Comparison of ENCODE assay signal across 29 cellular contexts in the genomic region with DNA sequence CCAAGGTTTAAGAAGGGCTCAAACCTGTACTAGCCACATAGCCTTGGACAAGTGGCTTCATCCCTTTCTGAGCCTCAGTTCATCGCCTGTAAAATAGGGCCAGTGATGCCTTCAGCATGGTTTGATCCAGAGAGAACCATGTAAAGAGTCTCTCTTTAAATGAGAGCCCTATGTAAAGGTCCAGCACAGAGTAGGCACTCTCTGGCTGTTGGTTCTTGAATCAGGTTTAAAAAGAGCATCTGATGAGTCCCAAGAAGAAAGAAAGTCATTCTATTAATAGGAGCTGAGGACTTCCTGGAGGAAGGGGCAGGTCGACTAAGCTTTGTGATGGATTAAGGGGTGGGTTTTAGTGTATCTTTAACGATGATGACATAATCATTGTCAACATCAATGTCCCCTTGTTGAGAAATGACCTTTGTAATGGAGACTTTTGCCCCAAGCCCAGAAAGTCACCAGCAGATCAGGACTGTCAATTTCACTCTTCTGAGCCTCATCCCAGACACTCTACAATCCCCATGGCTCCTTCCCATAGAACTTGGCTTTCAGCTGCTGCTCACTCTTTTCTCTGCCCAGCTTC. TPM values are rescaled to one million over a fixed set of nuclear protein-coding genes. Genes with fewer than 3 reads are reported as not detected.
"Had no signal": no experiment of that assay in that cellular context is flagged by ENCODE, and none has a peak within 500 bp of the region (broad histone marks: within the 10 kb centered on the region; RNA-seq: fewer than 3 reads in every experiment).

No MANE protein-coding gene starts in this region.

- H3K36me3 ChIP-seq: brain microvascular endothelial cell had no signal

- H3K4me3 ChIP-seq: coronary artery had no signal

- DNase-seq: activated CD4-positive, alpha-beta memory T cell treated with anti-CD3 and anti-CD28 coated beads, Interleukin-2, amount 10 ng/mL, durations not matched to agents 7 days and 5 days; activated CD4-positive, alpha-beta T cell treated with anti-CD3 and anti-CD28 coated beads for 1 hour; activated CD4-positive, alpha-beta T cell treated with anti-CD3 and anti-CD28 coated beads for 4 hours; activated CD4-positive, alpha-beta T cell treated with anti-CD3 and anti-CD28 coated beads, Interleukin-2, amount 10 ng/mL, durations not matched to agents 7 days and 5 days; activated CD4-positive, alpha-beta T cell treated with anti-CD3 and anti-CD28 coated beads, Interleukin-2, amount 50 U/mL, for 4 hours; activated CD8-positive, alpha-beta memory T cell treated with anti-CD3 and anti-CD28 coated beads for 24 hours; activated effector memory CD4-positive, alpha-beta T cell treated with Interleukin-2 at 50 U/mL for 16 hours; activated gamma-delta T cell treated with Interleukin-2 at 50 U/mL for 16 hours; activated naive CD4-positive, alpha-beta T cell treated with anti-CD3 and anti-CD28 coated beads, Interleukin-2, amount 50 U/mL, for 16 hours; activated naive CD4-positive, alpha-beta T cell treated with Interleukin-2 at 50 U/mL for 16 hours; activated T-cell treated with anti-CD3 and anti-CD28 coated beads, Interleukin-2, amount 50 U/mL, for 4 hours; amniotic stem cell; anterior cingulate cortex; brain microvascular endothelial cell; effector CD8-positive, alpha-beta T cell; foreskin fibroblast; head of caudate nucleus; T-helper 2 cell had no signal

- H3K27me3 Mint-ChIP-seq: activated CD4-positive, alpha-beta T cell treated with anti-CD3 and anti-CD28 coated beads, Interleukin-2, amount 10 ng/mL, durations not matched to agents 7 days and 5 days; activated T-helper 17 cell treated with anti-CD3 and anti-CD28 coated beads, Interleukin-2, amount 50 U/mL, for 72 hours had no signal

- H3K27me3 ChIP-seq: brain microvascular endothelial cell had no signal

- ATAC-seq: activated T-cell treated with anti-CD3 and anti-CD28 coated beads, Interleukin-2, amount 50 U/mL, for 4 hours; activated T-helper 17 cell treated with anti-CD3 and anti-CD28 coated beads, Interleukin-2, amount 50 U/mL, for 72 hours; esophagus mucosa; WTC11 had no signal

- H3K4me3 Mint-ChIP-seq: activated CD4-positive, alpha-beta memory T cell treated with anti-CD3 and anti-CD28 coated beads, Interleukin-2, amount 10 ng/mL, durations not matched to agents 7 days and 5 days; activated CD4-positive, alpha-beta T cell treated with anti-CD3 and anti-CD28 coated beads, Interleukin-2, amount 10 ng/mL, durations not matched to agents 7 days and 5 days; activated naive CD8-positive, alpha-beta T cell; activated T-cell treated with anti-CD3 and anti-CD28 coated beads, Interleukin-2, amount 50 U/mL, for 4 hours; activated T-helper 17 cell treated with anti-CD3 and anti-CD28 coated beads, Interleukin-2, amount 50 U/mL, for 72 hours; central memory CD8-positive, alpha-beta T cell; WTC11 had no signal

- H3K27ac ChIP-seq: brain microvascular endothelial cell, VCaP had no signal

- H3K9me3 Mint-ChIP-seq: activated CD4-positive, alpha-beta memory T cell treated with anti-CD3 and anti-CD28 coated beads, Interleukin-2, amount 10 ng/mL, durations not matched to agents 7 days and 5 days; activated CD4-positive, alpha-beta T cell treated with anti-CD3 and anti-CD28 coated beads, Interleukin-2, amount 10 ng/mL, durations not matched to agents 7 days and 5 days; activated T-cell treated with anti-CD3 and anti-CD28 coated beads, Interleukin-2, amount 50 U/mL, for 4 hours; activated T-helper 17 cell treated with anti-CD3 and anti-CD28 coated beads, Interleukin-2, amount 50 U/mL, for 72 hours; central memory CD8-positive, alpha-beta T cell; WTC11 had no signal

- FAIRE-seq: astrocyte, bronchial epithelial cell, frontal cortex, TTC549 had no signal

- H3K4me1 Mint-ChIP-seq: activated CD4-positive, alpha-beta memory T cell treated with anti-CD3 and anti-CD28 coated beads, Interleukin-2, amount 10 ng/mL, durations not matched to agents 7 days and 5 days; activated CD4-positive, alpha-beta T cell treated with anti-CD3 and anti-CD28 coated beads, Interleukin-2, amount 10 ng/mL, durations not matched to agents 7 days and 5 days; activated T-helper 17 cell treated with anti-CD3 and anti-CD28 coated beads, Interleukin-2, amount 50 U/mL, for 72 hours; central memory CD8-positive, alpha-beta T cell had no signal

- H3K27ac Mint-ChIP-seq: activated CD4-positive, alpha-beta memory T cell treated with anti-CD3 and anti-CD28 coated beads, Interleukin-2, amount 10 ng/mL, durations not matched to agents 7 days and 5 days; activated CD4-positive, alpha-beta T cell treated with anti-CD3 and anti-CD28 coated beads, Interleukin-2, amount 10 ng/mL, durations not matched to agents 7 days and 5 days; activated naive CD8-positive, alpha-beta T cell; activated T-helper 17 cell treated with anti-CD3 and anti-CD28 coated beads, Interleukin-2, amount 50 U/mL, for 72 hours; WTC11 had no signal

- H3K36me3 Mint-ChIP-seq: WTC11 had no signal

RNA-seq across cellular contexts. Expression of gene SLC2A9, which starts 4.0 kb away (rescaled TPM):
- total RNA-seq: WTC11 had no signal
